In genomic region chr9:108133680-108134079, GRCh38 we compare ENCODE assay signal across 1 cellular context.
TF ChIP-seq lines count a peak whose summit lies in the region.

No MANE protein-coding gene starts in this region.

TF ChIP-seq in WTC11, 78 proteins besides CTCF, POLR2A, EP300 and RAD21 (continued from another document):
- TF ChIP-seq GTF2I (CRISPR knock-in tag; conservative IDR thresholded peaks at IDR 0.05) (no peak), MXD4 (CRISPR knock-in tag; IDR thresholded peaks at IDR 0.05; ENCODE audit: borderline replicate concordance) (no peak), USF2 (CRISPR knock-in tag; IDR thresholded peaks at IDR 0.05) (no peak), PREB (CRISPR knock-in tag; IDR thresholded peaks at IDR 0.05; ENCODE audit: borderline replicate concordance) (no peak), PRRX2 (CRISPR knock-in tag; IDR thresholded peaks at IDR 0.05) (no peak)
